ENCODE assay signal across 1 cellular context in genomic region chr6:148342146-148343027, GRCh38.
TF ChIP-seq lines count a peak whose summit lies in the region.

Gene SASH1 (plus strand): TSS chr6:148342838. CDS start chr6:148343068, 230 bp downstream.

TF ChIP-seq in HepG2, 621 proteins besides CTCF, POLR2A, EP300 and RAD21 (continued from another document and continues in another):
- TF ChIP-seq SNAPC4 (CRISPR knock-in tag; IDR thresholded peaks at IDR 0.05) (0 out of 2 replicates have a peak, but pooled peaks have one; percentile 49), JDP2 (CRISPR knock-in tag; IDR thresholded peaks at IDR 0.05; ENCODE audit: borderline replicate concordance) (no peak; the same call in 1 of the 2 replicates), ZNF10 (CRISPR knock-in tag; IDR thresholded peaks at IDR 0.05; ENCODE audit: borderline replicate concordance, low read depth) (no peak), GFI1 (CRISPR knock-in tag; IDR thresholded peaks at IDR 0.05; ENCODE audit: borderline replicate concordance) (no peak), ZNF678 (CRISPR knock-in tag; IDR thresholded peaks at IDR 0.05) (0 out of 2 replicates have a peak, but pooled peaks have one; percentile 21), ZNF549 (CRISPR knock-in tag; IDR thresholded peaks at IDR 0.05) (no peak), ZNF33A (CRISPR knock-in tag; IDR thresholded peaks at IDR 0.05; ENCODE audit: borderline replicate concordance) (no peak), POLR2G (IDR thresholded peaks at IDR 0.05; ENCODE audit: low read depth, low read length) (peak; percentile 83), SALL1 (CRISPR knock-in tag; IDR thresholded peaks at IDR 0.05) (peak; percentile 75), KMT2A (CRISPR knock-in tag; IDR thresholded peaks at IDR 0.05) (peak; percentile 66; the same call in 1 of the 2 replicates), ZNF280D (CRISPR knock-in tag; IDR thresholded peaks at IDR 0.05) (no peak), ZNF766 (CRISPR knock-in tag; IDR thresholded peaks at IDR 0.05; ENCODE audit: borderline replicate concordance) (no peak), ZSCAN12 (CRISPR knock-in tag; IDR thresholded peaks at IDR 0.05) (0 out of 2 replicates have a peak, but pooled peaks have one; percentile 38), ZNF513 (CRISPR knock-in tag; conservative IDR thresholded peaks at IDR 0.05) (0 out of 2 replicates have a peak, but pooled peaks have one; percentile 74), MXD1 (CRISPR knock-in tag; IDR thresholded peaks at IDR 0.05) (no peak; the same call in 1 of the 2 replicates), ZNF839 (CRISPR knock-in tag; IDR thresholded peaks at IDR 0.05; ENCODE audit: borderline replicate concordance) (no peak), CEBPG (CRISPR knock-in tag; IDR thresholded peaks at IDR 0.05) (peak; percentile 63; the same call in 1 of the 2 replicates), ZNF263 (CRISPR knock-in tag; IDR thresholded peaks at IDR 0.05) (no peak), ZNF660 (CRISPR knock-in tag; IDR thresholded peaks at IDR 0.05; ENCODE audit: borderline replicate concordance, low read depth) (no peak), ZNF781 (CRISPR knock-in tag; IDR thresholded peaks at IDR 0.05; ENCODE audit: borderline replicate concordance, not compliant biosample characterization) (peak; percentile 52), NFRKB (IDR thresholded peaks at IDR 0.05) (no peak), ZNF879 (CRISPR knock-in tag; IDR thresholded peaks at IDR 0.05) (no peak; the same call in 1 of the 2 replicates), ZNF740 (CRISPR knock-in tag; IDR thresholded peaks at IDR 0.05) (no peak), PRDM10 (CRISPR knock-in tag; IDR thresholded peaks at IDR 0.05; ENCODE audit: low read depth) (peak; percentile 99), ZFP36L2 (CRISPR knock-in tag; IDR thresholded peaks at IDR 0.05) (no peak), HOXA9 (CRISPR knock-in tag; IDR thresholded peaks at IDR 0.05; ENCODE audit: borderline replicate concordance) (no peak), TEAD2 (CRISPR knock-in tag; IDR thresholded peaks at IDR 0.05) (no peak), BRD4 (CRISPR knock-in tag; IDR thresholded peaks at IDR 0.05) (no peak), SIX4 (CRISPR knock-in tag; IDR thresholded peaks at IDR 0.05) (peak; percentile 36; the same call in 1 of the 2 replicates), DMAP1 (CRISPR knock-in tag; IDR thresholded peaks at IDR 0.05) (peak; percentile 83; the same call in 1 of the 2 replicates), TBX2 (CRISPR knock-in tag; IDR thresholded peaks at IDR 0.05; ENCODE audit: borderline replicate concordance) (peak; percentile 59), KAT8 (CRISPR knock-in tag; IDR thresholded peaks at IDR 0.05) (peak; percentile 82), ZZZ3 (CRISPR knock-in tag; IDR thresholded peaks at IDR 0.05; ENCODE audit: borderline replicate concordance) (no peak), IKZF1 (IDR thresholded peaks at IDR 0.05) (no peak), YEATS2 (CRISPR knock-in tag; IDR thresholded peaks at IDR 0.05; ENCODE audit: borderline replicate concordance) (peak; percentile 70; the same call in 1 of the 2 replicates), TRAFD1 (CRISPR knock-in tag; IDR thresholded peaks at IDR 0.05; ENCODE audit: borderline replicate concordance) (no peak), NFE2L2 (IDR thresholded peaks at IDR 0.05; ENCODE audit: low read length) (no peak), ZNF451 (CRISPR knock-in tag; IDR thresholded peaks at IDR 0.05) (no peak; the same call in 1 of the 2 replicates), ZBTB1 (CRISPR knock-in tag; IDR thresholded peaks at IDR 0.05; ENCODE audit: borderline replicate concordance) (no peak), NFYC (CRISPR knock-in tag; IDR thresholded peaks at IDR 0.05) (no peak; the same call in 1 of the 2 replicates), ZNF317 (CRISPR knock-in tag; IDR thresholded peaks at IDR 0.05) (peak; percentile 71; the same call in 1 of the 2 replicates), MIXL1 (CRISPR knock-in tag; IDR thresholded peaks at IDR 0.05) (no peak), JUNB (CRISPR knock-in tag; IDR thresholded peaks at IDR 0.05; ENCODE audit: borderline replicate concordance) (no peak), ZIK1 (CRISPR knock-in tag; IDR thresholded peaks at IDR 0.05; ENCODE audit: borderline replicate concordance, low read depth) (no peak), ZNF235 (CRISPR knock-in tag; IDR thresholded peaks at IDR 0.05; ENCODE audit: borderline replicate concordance) (no peak), ZFP37 (CRISPR knock-in tag; IDR thresholded peaks at IDR 0.05; ENCODE audit: borderline replicate concordance) (no peak), ZBTB37 (CRISPR knock-in tag; IDR thresholded peaks at IDR 0.05) (no peak), BCL6 (CRISPR knock-in tag; IDR thresholded peaks at IDR 0.05) (peak; percentile 45; the same call in 1 of the 2 replicates), BRCA1 (CRISPR knock-in tag; IDR thresholded peaks at IDR 0.05) (0 out of 2 replicates have a peak, but pooled peaks have one; percentile 38), ZNF737 (CRISPR knock-in tag; IDR thresholded peaks at IDR 0.05; ENCODE audit: borderline replicate concordance) (no peak), DR1 (CRISPR knock-in tag; IDR thresholded peaks at IDR 0.05) (no peak; the same call in 1 of the 2 replicates)
